8 cellular contexts compared by ENCODE assay signal in the genomic region with DNA sequence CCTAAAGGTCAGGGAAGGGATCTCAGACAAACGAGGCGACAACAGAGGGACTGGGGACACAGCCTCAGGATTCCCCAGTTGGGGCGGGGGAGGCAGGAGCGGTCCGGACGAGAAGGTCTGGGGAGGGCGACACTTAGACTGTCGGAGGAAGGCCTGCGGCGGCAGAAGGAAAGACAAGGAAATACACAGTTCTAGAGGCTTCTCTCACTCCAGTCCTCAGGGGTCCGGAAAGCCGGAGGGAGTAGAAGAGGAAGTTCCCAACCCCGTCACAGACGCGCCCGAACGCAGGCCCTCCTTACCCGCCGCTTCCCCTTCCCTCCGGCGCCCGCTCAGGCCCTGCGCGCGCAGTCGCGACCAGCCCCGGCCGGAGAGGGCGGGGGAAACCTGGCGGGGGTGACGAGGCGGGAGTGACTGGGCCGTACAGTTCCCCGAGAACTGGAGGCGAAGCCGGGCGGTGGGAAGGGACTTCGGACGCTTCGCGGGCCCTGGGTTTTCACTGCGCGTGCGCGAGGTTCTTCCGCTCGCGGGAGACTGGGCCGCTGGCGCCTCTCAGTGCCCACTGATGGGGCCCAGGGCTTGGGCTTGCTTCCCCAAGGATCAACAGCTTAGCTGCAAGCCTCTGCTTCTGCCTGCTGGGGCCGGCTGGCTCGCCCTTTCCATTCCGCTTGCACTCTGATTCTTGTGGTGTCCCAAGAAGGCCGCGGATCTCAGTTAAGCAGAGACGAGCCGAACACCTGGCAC. TPM values are rescaled to one million over a fixed set of nuclear protein-coding genes. Genes with fewer than 3 reads are reported as not detected.
A peak's percentile ranks its signal among the peaks of the same experiment; 100 is the strongest.
DNase-seq lines count a peak whose midpoint lies in the region; ATAC-seq, FAIRE-seq and TF ChIP-seq lines count a peak whose summit lies in the region.

A gene (minus strand): TSS at position 356 of the 741 bp plus-strand sequence. CDS start 4,242 bp downstream, outside the sequence.

- no peaks in the 10 kb centered on the region for H3K9me3 ChIP-seq in SU-DHL-6 (ENCODE audit: insufficient read depth, low read length)
- H3K9me3 ChIP-seq in pancreas: no peaks in the 10 kb centered on the region
- H3K9me3 ChIP-seq in tibial nerve: peaks cover 0 to 5% (median 0%) of the 10 kb centered on the region in 4 donors

- no peak for FAIRE-seq in pancreas (lab: Jason Lieb, UNC)

- TF ChIP-seq POLR2A in tibial nerve (IDR thresholded peaks at IDR 0.05): peak; percentile 92 to 96

- peak within 1 kb of the TSS; percentile 90 for H3K4me3 ChIP-seq in SU-DHL-6 (ENCODE audit: insufficient read depth, low read length, poor library complexity, severe bottlenecking)
- H3K4me3 ChIP-seq in pancreas: peak within 1 kb of the TSS; percentile 44 to 60 (median 55)
- H3K4me3 ChIP-seq in tibial nerve: peak within 1 kb of the TSS; percentile 44 to 78 (median 60)

- H3K4me1 ChIP-seq in pancreas (no peaks in the 10 kb centered on the region), tibial nerve (peaks cover 0 to 38% (median 8%) of the 10 kb centered on the region in 4 donors)

- H4K20me1 ChIP-seq in SU-DHL-6 (ENCODE audit: low read depth, low read length): no peaks in the 10 kb centered on the region

- intact Hi-C loops in Right ventricle myocardium inferior (cut with DNase I) (loop anchor here (2.0 to 5.0 kb wide), 3 partner anchors 52 to 92 kb away; a partner anchor contains a TSS), pancreas (cut with DNase I) (no loop called here)

- H2AFZ ChIP-seq in SU-DHL-6 (ENCODE audit: low read depth, low read length, severe bottlenecking): peak within 1 kb of the TSS; percentile 90

- H3K9ac ChIP-seq in SU-DHL-6 (ENCODE audit: low read length): peak within 1 kb of the TSS; percentile 93

- peak; percentile 33; the same call in 1 of the 3 replicates for TF ChIP-seq CTCF in GM12872 (IDR thresholded peaks at IDR 0.05; ENCODE audit: insufficient read depth, low read depth, low read length)
- no peak for TF ChIP-seq CTCF in SU-DHL-6 (IDR thresholded peaks at IDR 0.05; ENCODE audit: insufficient read depth, low read length, poor library complexity, severe bottlenecking)
- no peak for TF ChIP-seq CTCF in pancreas (IDR thresholded peaks at IDR 0.05)
- TF ChIP-seq CTCF in tibial nerve (IDR thresholded peaks at IDR 0.05): peak in 4 of 5 experiments; percentile 13 to 38 (median 28)

- H3K4me3 Mint-ChIP-seq in activated naive CD8-positive, alpha-beta T cell treated with anti-CD3 and anti-CD28 coated beads, Interleukin-2, amount 10 ng/mL, durations not matched to agents 7 days and 5 days: peak within 1 kb of the TSS; percentile 96

- 0% methylated on average over 48 to 58 of the region's 58 CpGs for WGBS in pancreas, 2 donors
- 0 to 1% methylated on average over 54 to 55 of the region's 58 CpGs for WGBS in tibial nerve, 2 donors

- H3F3A ChIP-seq in SU-DHL-6 (ENCODE audit: insufficient read depth): peaks cover 11% of the 10 kb centered on the region

- TF ChIP-seq EP300 in tibial nerve (IDR thresholded peaks at IDR 0.05): peak; percentile 65 to 98

- DNase-seq in NCI-H128 (lab: John Stamatoyannopoulos, UW; ENCODE audit: unreplicated experiment): peak; percentile 99
- DNase-seq in activated naive CD8-positive, alpha-beta T cell treated with anti-CD3 and anti-CD28 coated beads, Interleukin-2, amount 10 ng/mL, durations not matched to agents 7 days and 5 days: peak; percentile 94
- peak; percentile 99 for DNase-seq in Right ventricle myocardium inferior (ENCODE audit: missing footprints)
- peak; percentile 98 to 100 (median 98) for DNase-seq in pancreas
- peak; percentile 85 to 88 for DNase-seq in tibial nerve (ENCODE audit: low spot score in 2 of 2)

- H3K9me3 Mint-ChIP-seq in activated naive CD8-positive, alpha-beta T cell treated with anti-CD3 and anti-CD28 coated beads, Interleukin-2, amount 10 ng/mL, durations not matched to agents 7 days and 5 days: peaks cover 10% of the 10 kb centered on the region

- peak within 1 kb of the TSS; percentile 83 for H3K4me2 ChIP-seq in SU-DHL-6 (ENCODE audit: low read depth, low read length, poor library complexity, severe bottlenecking)

- H3K27me3 Mint-ChIP-seq in activated naive CD8-positive, alpha-beta T cell treated with anti-CD3 and anti-CD28 coated beads, Interleukin-2, amount 10 ng/mL, durations not matched to agents 7 days and 5 days: no peaks in the 10 kb centered on the region

- ATAC-seq in HG02678 (IDR thresholded peaks at IDR 0.05; ENCODE audit: unreplicated experiment) (peak; percentile 90), Right ventricle myocardium inferior (peak; percentile 99), pancreas (peak; percentile 98 to 100 (median 98))
- ATAC-seq in activated naive CD8-positive, alpha-beta T cell treated with anti-CD3 and anti-CD28 coated beads, Interleukin-2, amount 10 ng/mL, durations not matched to agents 7 days and 5 days (ENCODE audit: low read depth): peak; percentile 98

- no peaks in the 10 kb centered on the region for H3K9me2 ChIP-seq in SU-DHL-6 (replicated peaks; ENCODE audit: insufficient read depth, low read length)

- H3K27me3 ChIP-seq in SU-DHL-6 (ENCODE audit: low read length): no peaks in the 10 kb centered on the region
- H3K27me3 ChIP-seq in pancreas: no peaks in the 10 kb centered on the region
- no peaks in the 10 kb centered on the region for H3K27me3 ChIP-seq in tibial nerve

- H3K27ac ChIP-seq in SU-DHL-6 (ENCODE audit: low read depth, low read length): peak within 1 kb of the TSS; percentile 81
- H3K27ac ChIP-seq in pancreas: peak within 1 kb of the TSS; percentile 75 to 97 (median 92)
- peak within 1 kb of the TSS; percentile 86 to 99 (median 95) for H3K27ac ChIP-seq in tibial nerve

- H3K27ac Mint-ChIP-seq in activated naive CD8-positive, alpha-beta T cell treated with anti-CD3 and anti-CD28 coated beads, Interleukin-2, amount 10 ng/mL, durations not matched to agents 7 days and 5 days: peak within 1 kb of the TSS; percentile 99

- POLR2A ChIA-PET in activated naive CD8-positive, alpha-beta T cell treated with anti-CD3 and anti-CD28 coated beads, Interleukin-2, amount 10 ng/mL, durations not matched to agents 7 days and 5 days (lab: Charles Lee): interaction anchor here (0.6 to 1.7 kb wide), 5 partner anchors 13 to 164 kb away, joined by 3 to 10 read pairs (median 5); a partner anchor contains a TSS

- H3K36me3 ChIP-seq in SU-DHL-6 (ENCODE audit: low read length): no peaks in the 10 kb centered on the region
- peaks cover 0 to 4% (median 0%) of the 10 kb centered on the region in 3 donors for H3K36me3 ChIP-seq in pancreas
- peaks cover 0 to 7% (median 0%) of the 10 kb centered on the region in 3 donors for H3K36me3 ChIP-seq in tibial nerve

- H3K79me2 ChIP-seq in SU-DHL-6 (ENCODE audit: insufficient read depth, low read length): no peaks in the 10 kb centered on the region

- H3K36me3 Mint-ChIP-seq in activated naive CD8-positive, alpha-beta T cell treated with anti-CD3 and anti-CD28 coated beads, Interleukin-2, amount 10 ng/mL, durations not matched to agents 7 days and 5 days: peaks cover 10% of the 10 kb centered on the region

- H3K4me1 Mint-ChIP-seq in activated naive CD8-positive, alpha-beta T cell treated with anti-CD3 and anti-CD28 coated beads, Interleukin-2, amount 10 ng/mL, durations not matched to agents 7 days and 5 days: peaks cover 7% of the 10 kb centered on the region

RNA-seq across cellular contexts. Expression of the gene that starts here (rescaled TPM):
- total RNA-seq in activated naive CD8-positive, alpha-beta T cell treated with anti-CD3 and anti-CD28 coated beads, Interleukin-2, amount 10 ng/mL, durations not matched to agents 7 days and 5 days: 10 to 100 TPM; 13.4 to 14.3 TPM
- total RNA-seq in Right ventricle myocardium inferior (11.6 TPM), pancreas (10 to 100 TPM in 1 of 6 donors, 1 to 10 TPM in 5; 7.3 to 11.3 (median 9.0) TPM), tibial nerve (10 to 100 TPM in 3 of 4 donors, 1 to 10 TPM in 1; 8.4 to 15.3 (median 13.9) TPM)
- polyA plus RNA-seq in pancreas: 1 to 10 TPM; 3.1 to 3.5 TPM

Comparison
In these comparisons a context has a peak if more than half of its experiments do, and no peak if none do; other contexts are left out.
1. Peak in every context shown above with its lines: DNase-seq, ATAC-seq, H3K4me3 ChIP-seq and H3K27ac ChIP-seq.
2. CTCF ChIP-seq: peak in GM12872 (single experiment) and tibial nerve (4 of 5); none in SU-DHL-6 (single experiment) and pancreas (0 of 4).